In the genomic region with DNA sequence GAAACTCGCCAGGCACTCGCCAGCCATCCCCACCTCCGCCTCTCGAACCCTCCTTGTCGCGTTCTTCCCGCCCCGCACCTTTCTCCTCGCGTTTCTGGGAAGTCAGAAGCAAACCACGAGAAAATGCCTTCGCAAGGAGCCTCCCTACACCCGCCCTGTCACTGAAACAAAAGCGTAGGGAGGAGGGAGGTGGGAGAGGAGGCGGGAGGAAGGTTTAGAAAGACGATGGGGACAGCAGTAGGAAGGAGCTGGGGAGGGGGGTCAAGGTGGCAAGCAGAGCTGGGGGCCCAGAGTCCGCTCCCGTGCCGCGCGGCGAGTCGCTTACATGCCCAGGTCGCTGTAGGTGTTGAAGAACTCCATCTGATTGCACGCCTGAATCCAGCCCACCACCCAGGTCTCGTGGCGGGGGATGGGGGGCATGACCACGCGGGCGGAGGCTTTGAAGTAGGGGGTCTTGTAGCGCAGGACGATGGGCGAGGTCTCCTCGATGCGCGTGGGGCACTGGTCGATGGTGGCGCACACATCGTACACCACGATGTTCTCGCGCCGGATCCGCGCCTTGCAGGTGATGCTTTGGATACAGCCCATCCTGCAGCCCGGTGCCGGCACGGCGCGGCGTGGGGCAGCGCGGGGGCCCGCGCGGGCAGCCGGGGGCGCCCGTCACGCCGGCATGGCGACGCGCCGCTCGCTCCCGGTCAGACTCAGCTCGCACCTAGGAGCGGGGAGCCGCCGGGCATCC, we compare ENCODE assay signal across 8 cellular contexts. TPM values are rescaled to one million over a fixed set of nuclear protein-coding genes. Genes with fewer than 3 reads are reported as not detected.
DNase-seq lines count a peak whose midpoint lies in the region; ATAC-seq and TF ChIP-seq lines count a peak whose summit lies in the region.

No MANE protein-coding gene starts in this region.

- no peaks in the 10 kb centered on the region for H3K79me2 ChIP-seq in GM23248 (ENCODE audit: insufficient read depth)
- H3K79me2 ChIP-seq in parathyroid adenoma: no peaks in the 10 kb centered on the region

- intact Hi-C loops in CD4-positive, alpha-beta memory T cell (cut with micrococcal nuclease): loop anchor here (2.0 to 10.0 kb wide), 3 partner anchors 75 to 241 kb away; no protein-coding TSS in a partner anchor

- WGBS in GM23248 (ENCODE audit: low coverage in 1 of 2, low lambda C conversion rate in 2 of 2, missing lambda C conversion rate in 2 of 2), 2 experiments: 0 to 2% methylated on average over 32 to 61 of the region's 71 CpGs

- H3K9ac ChIP-seq in GM23248 (no peak overlapping the region), parathyroid adenoma (no peak overlapping the region)

- no peaks in the 10 kb centered on the region for H3K9me3 ChIP-seq in CD4-positive, alpha-beta memory T cell (ENCODE audit: control insufficient read depth in 1 of 2, low read length in 2 of 2)
- H3K9me3 ChIP-seq in GM23248 (ENCODE audit: low read depth) (no peaks in the 10 kb centered on the region), parathyroid adenoma (ENCODE audit: control insufficient read depth, low read length) (no peaks in the 10 kb centered on the region)

- in situ Hi-C loops in GM23248 (cut with MboI): loop anchor here (25.0 kb wide), 1 partner anchor 454 kb away; no protein-coding TSS in a partner anchor

- H3K27me3 Mint-ChIP-seq in CD4-positive, alpha-beta memory T cell: peaks cover 17 to 23% of the 10 kb centered on the region in 2 donors
- H3K27me3 Mint-ChIP-seq in WTC11 (ENCODE audit: low read depth): peaks cover 55% of the 10 kb centered on the region

- no peak overlapping the region for H3K4me2 ChIP-seq in GM23248 (ENCODE audit: unreplicated experiment)
- H3K4me2 ChIP-seq in parathyroid adenoma (ENCODE audit: low read length): peak overlapping the region; percentile 66

- H3K36me3 ChIP-seq in CD4-positive, alpha-beta memory T cell (ENCODE audit: insufficient read depth, low read length): no peaks in the 10 kb centered on the region
- no peaks in the 10 kb centered on the region for H3K36me3 ChIP-seq in GM23248 (ENCODE audit: low read depth)
- H3K36me3 ChIP-seq in parathyroid adenoma (ENCODE audit: control insufficient read depth, insufficient read depth, low read length): no peaks in the 10 kb centered on the region

- TF ChIP-seq CTCF in WTC11 (IDR thresholded peaks at IDR 0.05): no peak
- no peak for TF ChIP-seq CTCF in fibroblast of the aortic adventitia (IDR thresholded peaks at IDR 0.05; ENCODE audit: insufficient read depth, low read length)
- TF ChIP-seq CTCF in parathyroid adenoma (IDR thresholded peaks at IDR 0.05): no peak

- POLR2A ChIA-PET in CD4-positive, alpha-beta memory T cell (lab: Charles Lee; ENCODE audit: partially characterized antibody): no interaction called here
- POLR2A ChIA-PET in WTC11 (lab: Charles Lee): no interaction called here

- H3K27ac Mint-ChIP-seq in CD4-positive, alpha-beta memory T cell: no peak overlapping the region
- H3K27ac Mint-ChIP-seq in WTC11: no peak overlapping the region

- peaks cover 0 to under 1% (median 0%) of the 10 kb centered on the region in 8 donors for H3K9me3 Mint-ChIP-seq in CD4-positive, alpha-beta memory T cell
- no peaks in the 10 kb centered on the region for H3K9me3 Mint-ChIP-seq in WTC11

- H3K4me3 ChIP-seq in CD4-positive, alpha-beta memory T cell (ENCODE audit: low read length in 2 of 2): peak overlapping the region in 1 of 2 donors; percentile 8
- H3K4me3 ChIP-seq in GM23248: peak overlapping the region; percentile 75
- H3K4me3 ChIP-seq in fibroblast of the aortic adventitia (ENCODE audit: low read depth, low read length): peak overlapping the region; percentile 74
- peak overlapping the region; percentile 16 for H3K4me3 ChIP-seq in parathyroid adenoma (ENCODE audit: low read depth, low read length)

- H3K9me2 ChIP-seq in GM23248 (ENCODE audit: insufficient read depth): no peaks in the 10 kb centered on the region

- no peak overlapping the region for H3K27ac ChIP-seq in CD4-positive, alpha-beta memory T cell (ENCODE audit: low read depth, low read length)
- H3K27ac ChIP-seq in GM23248 (no peak overlapping the region), parathyroid adenoma (no peak overlapping the region)

- H3K4me1 ChIP-seq in CD4-positive, alpha-beta memory T cell (ENCODE audit: insufficient read depth, low read length): peaks cover 14% of the 10 kb centered on the region
- H3K4me1 ChIP-seq in GM23248 (ENCODE audit: insufficient read depth) (no peaks in the 10 kb centered on the region), parathyroid adenoma (peaks cover 2% of the 10 kb centered on the region)

- H3K4me3 Mint-ChIP-seq in CD4-positive, alpha-beta memory T cell: peak overlapping the region; percentile 75 to 87 (median 80)
- H3K4me3 Mint-ChIP-seq in WTC11: peak overlapping the region; percentile 82

- H4K20me1 ChIP-seq in GM23248 (ENCODE audit: insufficient read depth): no peaks in the 10 kb centered on the region

- peaks cover 12% of the 10 kb centered on the region for H3K27me3 ChIP-seq in CD4-positive, alpha-beta memory T cell (ENCODE audit: insufficient read depth, low read length)
- peaks cover 35% of the 10 kb centered on the region for H3K27me3 ChIP-seq in GM23248 (replicated peaks; ENCODE audit: insufficient read depth)
- no peaks in the 10 kb centered on the region for H3K27me3 ChIP-seq in parathyroid adenoma (ENCODE audit: control insufficient read depth, insufficient read depth, low read length)

- H3K36me3 Mint-ChIP-seq in CD4-positive, alpha-beta memory T cell: no peaks in the 10 kb centered on the region
- H3K36me3 Mint-ChIP-seq in WTC11: no peaks in the 10 kb centered on the region

- H2AFZ ChIP-seq in GM23248 (peak overlapping the region; percentile 75; the same call in 1 of the 2 replicates), parathyroid adenoma (peak overlapping the region; percentile 72)

- DNase-seq in CD4-positive, alpha-beta memory T cell: peak in 3 of 5 donors; percentile 0 to 8 (median 4)
- DNase-seq in GM23248 (peak; percentile 6), WTC11 (ENCODE audit: low spot score) (peak; percentile 19), fibroblast of the aortic adventitia (ENCODE audit: low read depth) (peak; percentile 47), LoVo (ENCODE audit: low spot score) (no peak)

- H3K4me1 Mint-ChIP-seq in CD4-positive, alpha-beta memory T cell: peaks cover 8 to 16% (median 12%) of the 10 kb centered on the region in 4 donors
- peaks cover 26% of the 10 kb centered on the region for H3K4me1 Mint-ChIP-seq in WTC11

- CTCF ChIA-PET in CD4-positive, alpha-beta memory T cell (lab: Charles Lee; ENCODE audit: partially characterized antibody): no interaction called here
- CTCF ChIA-PET in WTC11 (lab: Charles Lee): interaction anchor here (0.7 to 1.9 kb wide), 9 partner anchors 27 to 313 kb away, joined by 3 to 20 read pairs (median 5); no protein-coding TSS in a partner anchor

- H3F3A ChIP-seq in GM23248 (ENCODE audit: insufficient read depth): no peaks in the 10 kb centered on the region

- ATAC-seq in WTC11 (peak; percentile 9), GM21825 (IDR thresholded peaks at IDR 0.05; ENCODE audit: unreplicated experiment) (no peak), GM21423 (IDR thresholded peaks at IDR 0.05; ENCODE audit: unreplicated experiment) (no peak)

TF ChIP-seq in WTC11, 78 proteins besides CTCF, POLR2A, EP300 and RAD21 (continues in another document):
- TF ChIP-seq ZNF281 (CRISPR knock-in tag; IDR thresholded peaks at IDR 0.05) (no peak), SP1 (CRISPR knock-in tag; conservative IDR thresholded peaks at IDR 0.05) (0 out of 2 replicates have a peak, but pooled peaks have one; percentile 45)

RNA-seq across cellular contexts. Expression of gene FAM78B, which starts 1.0 kb away (rescaled TPM):
- total RNA-seq in CD4-positive, alpha-beta memory T cell: under 1 TPM; 0.22 to 0.32 TPM
- polyA plus RNA-seq in CD4-positive, alpha-beta memory T cell: under 1 TPM; 0.08 to 0.33 TPM
- total RNA-seq in GM23248 (2014; rRNA removed; shearing (Covaris generic)): 0.43 TPM in 1 of 2 replicates, not detected in the other
- polyA plus RNA-seq in GM23248 (2016; fragmentation: Nextera tagmentation; extraction: Ambion mirVana): 0.16 TPM in 1 of 2 replicates, not detected in the other
- total RNA-seq in WTC11 (2021) (2.2 to 2.7 TPM (median 2.6 TPM) in 3 replicates), fibroblast of the aortic adventitia (ENCODE audit: low replicate concordance) (0.25 and 0.27 TPM in 2 replicates)
